Comparison of ENCODE assay signal across 20 cellular contexts in the genomic region with DNA sequence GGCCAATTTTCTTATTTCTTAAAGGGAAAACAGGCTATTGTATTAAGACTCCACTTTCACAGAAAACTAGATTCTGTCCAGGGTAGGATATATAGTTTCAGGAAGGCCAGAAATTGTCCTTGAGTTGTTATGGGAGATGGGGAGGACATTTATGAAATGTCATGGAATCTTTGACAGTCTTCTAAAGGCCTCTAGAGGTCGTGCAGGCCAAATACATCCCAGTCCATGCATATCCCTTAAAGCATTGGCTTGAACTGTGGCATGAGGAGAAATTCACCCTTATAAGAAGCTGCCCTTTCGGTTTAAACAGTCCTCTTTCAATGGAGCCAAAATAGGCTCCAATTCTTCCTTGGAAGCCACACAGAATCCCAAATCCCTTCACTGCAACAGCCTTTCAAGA.
DNase-seq lines count a peak whose midpoint lies in the region; ATAC-seq and TF ChIP-seq lines count a peak whose summit lies in the region.
"Had no signal": no experiment of that assay in that cellular context is flagged by ENCODE, and none has a peak within 500 bp of the region (broad histone marks: within the 10 kb centered on the region; RNA-seq: fewer than 3 reads in every experiment).

No MANE protein-coding gene starts in this region.

- H3K4me1 Mint-ChIP-seq in GM23338 = peaks cover 6% of the 10 kb centered on the region; the same call in 1 of the 3 replicates
- no peaks in the 10 kb centered on the region for H3K4me1 Mint-ChIP-seq in T-helper 2 cell treated with Interferon-gamma antibody and Interleukin-4, amounts not matched to agents 5 μg/mL and 100 μg/mL, for 36 hours (ENCODE audit: low read depth)
- H3K4me1 Mint-ChIP-seq: IgD-negative memory B cell had no signal

- no peak overlapping the region for H3K4me2 ChIP-seq in GM23338

- no peak for DNase-seq in BE2C
- no peak for DNase-seq in GM23338 (ENCODE audit: low spot score)
- DNase-seq in RPMI7951 (ENCODE audit: low read depth) = peak; percentile 1
- no peak for DNase-seq in caudate nucleus (lab: John Stamatoyannopoulos, UW)
- no peak for DNase-seq in SKM-1 treated with dmso at 0.1 percent for 144 hours (lab: John Stamatoyannopoulos, UW; ENCODE audit: unreplicated experiment)
- DNase-seq in left ventricle myocardium inferior = no peak
- no peak for DNase-seq in T-helper 2 cell treated with Interferon-gamma antibody and Interleukin-4, amounts not matched to agents 5 μg/mL and 100 μg/mL, for 36 hours (ENCODE audit: low spot score)
- no peak for DNase-seq in NOMO-1 treated with dmso at 0.1 percent for 144 hours (lab: John Stamatoyannopoulos, UW; ENCODE audit: unreplicated experiment)
- DNase-seq: ACHN; CD8-positive, alpha-beta T cell; DMS79 treated with DMSO at 0.1 percent for 48 hours; GDM1; MV-4-11; NCI-H2029 treated with DMSO at 0.1 percent for 48 hours; NCI-H510A; NCI-H774; Peyer's patch; SIG-M5; T-helper 9 cell had no signal

- H3K27me3 ChIP-seq in BE2C = no peaks in the 10 kb centered on the region
- H3K27me3 ChIP-seq in GM23338 (ENCODE audit: insufficient read depth) = no peaks in the 10 kb centered on the region
- H3K27me3 ChIP-seq in left ventricle myocardium inferior (ENCODE audit: low read depth) = no peaks in the 10 kb centered on the region
- H3K27me3 ChIP-seq: Peyer's patch had no signal

- no peaks in the 10 kb centered on the region; the same call in 1 of the 2 replicates for H3K9me2 ChIP-seq in GM23338 (ENCODE audit: insufficient read depth)

- no peaks in the 10 kb centered on the region for H3K4me1 ChIP-seq in BE2C
- H3K4me1 ChIP-seq in GM23338 (ENCODE audit: insufficient read depth) = no peaks in the 10 kb centered on the region
- peaks cover 20% of the 10 kb centered on the region for H3K4me1 ChIP-seq in left ventricle myocardium inferior
- H3K4me1 ChIP-seq: Peyer's patch had no signal

- H3K9me3 ChIP-seq in BE2C = no peaks in the 10 kb centered on the region
- no peaks in the 10 kb centered on the region for H3K9me3 ChIP-seq in left ventricle myocardium inferior (replicated peaks)
- H3K9me3 ChIP-seq: Peyer's patch had no signal

- H3K4me3 ChIP-seq in BE2C (ENCODE audit: low read depth, low read length) (no peak overlapping the region), GM23338 (no peak overlapping the region), left ventricle myocardium inferior (no peak overlapping the region)
- H3K4me3 ChIP-seq: Peyer's patch had no signal

- no peaks in the 10 kb centered on the region for H4K20me1 ChIP-seq in GM23338 (replicated peaks; ENCODE audit: insufficient read depth)

- H3K9me3 Mint-ChIP-seq in GM23338 = no peaks in the 10 kb centered on the region
- H3K9me3 Mint-ChIP-seq in T-helper 2 cell treated with Interferon-gamma antibody and Interleukin-4, amounts not matched to agents 5 μg/mL and 100 μg/mL, for 36 hours = no peaks in the 10 kb centered on the region
- H3K9me3 Mint-ChIP-seq: CD8-positive, alpha-beta T cell had no signal

- peaks cover 3% of the 10 kb centered on the region for H3K27me3 Mint-ChIP-seq in GM23338 (ENCODE audit: insufficient read depth, low read depth, poor library complexity)
- no peaks in the 10 kb centered on the region for H3K27me3 Mint-ChIP-seq in T-helper 2 cell treated with Interferon-gamma antibody and Interleukin-4, amounts not matched to agents 5 μg/mL and 100 μg/mL, for 36 hours (ENCODE audit: low read depth)
- H3K27me3 Mint-ChIP-seq: IgD-negative memory B cell had no signal

- no peak overlapping the region for H3K27ac ChIP-seq in GM23338 (ENCODE audit: low read depth)
- H3K27ac ChIP-seq in caudate nucleus (ENCODE audit: low read depth, low read length) = peak overlapping the region; percentile 70
- no peak overlapping the region for H3K27ac ChIP-seq in left ventricle myocardium inferior (replicated peaks)
- H3K27ac ChIP-seq: Peyer's patch had no signal

- no peaks in the 10 kb centered on the region for H3K79me2 ChIP-seq in GM23338 (replicated peaks; ENCODE audit: insufficient read depth)

- H3K4me3 Mint-ChIP-seq in GM23338 = no peak overlapping the region
- H3K4me3 Mint-ChIP-seq in T-helper 2 cell treated with Interferon-gamma antibody and Interleukin-4, amounts not matched to agents 5 μg/mL and 100 μg/mL, for 36 hours = no peak overlapping the region
- H3K4me3 Mint-ChIP-seq: CD8-positive, alpha-beta T cell; IgD-negative memory B cell had no signal

- H2AFZ ChIP-seq in GM23338 = no peak overlapping the region

- no peaks in the 10 kb centered on the region for H3K36me3 Mint-ChIP-seq in GM23338 (ENCODE audit: low read depth)
- no peaks in the 10 kb centered on the region for H3K36me3 Mint-ChIP-seq in T-helper 2 cell treated with Interferon-gamma antibody and Interleukin-4, amounts not matched to agents 5 μg/mL and 100 μg/mL, for 36 hours (ENCODE audit: low read depth)
- H3K36me3 Mint-ChIP-seq: CD8-positive, alpha-beta T cell; IgD-negative memory B cell had no signal

- no peak overlapping the region for H3K27ac Mint-ChIP-seq in GM23338
- H3K27ac Mint-ChIP-seq in T-helper 2 cell treated with Interferon-gamma antibody and Interleukin-4, amounts not matched to agents 5 μg/mL and 100 μg/mL, for 36 hours = no peak overlapping the region
- H3K27ac Mint-ChIP-seq: CD8-positive, alpha-beta T cell; IgD-negative memory B cell had no signal

- no peaks in the 10 kb centered on the region for H3F3A ChIP-seq in GM23338 (replicated peaks; ENCODE audit: low read depth)

- no peak for ATAC-seq in GM23338
- ATAC-seq: CD8-positive, alpha-beta T cell had no signal

- no peaks in the 10 kb centered on the region for H3K36me3 ChIP-seq in BE2C
- no peaks in the 10 kb centered on the region for H3K36me3 ChIP-seq in GM23338 (ENCODE audit: insufficient read depth)
- no peaks in the 10 kb centered on the region for H3K36me3 ChIP-seq in left ventricle myocardium inferior
- H3K36me3 ChIP-seq: Peyer's patch had no signal

- TF ChIP-seq CTCF in BE2C (IDR thresholded peaks at IDR 0.05; ENCODE audit: low read depth, low read length) = peak; percentile 20; the same call in 1 of the 2 replicates
- peak; percentile 15 to 39; a peak in 2 of 4 replicates for TF ChIP-seq CTCF in GM23338 (conservative IDR thresholded peaks at IDR 0.05; ENCODE audit: low read depth in 2 of 2)
- TF ChIP-seq CTCF in left ventricle myocardium inferior (IDR thresholded peaks at IDR 0.05; ENCODE audit: borderline replicate concordance) = no peak

- intact Hi-C loops in left ventricle myocardium inferior (cut with micrococcal nuclease) = no loop called here

TF ChIP-seq in GM23338, 12 proteins besides CTCF, POLR2A, EP300 and RAD21:
- TF ChIP-seq POLR2AphosphoS5 (IDR thresholded peaks at IDR 0.05; ENCODE audit: low read depth) (no peak), CREB1 (CRISPR knock-in tag; IDR thresholded peaks at IDR 0.05; ENCODE audit: low read depth) (no peak), ZNF114 (CRISPR knock-in tag; IDR thresholded peaks at IDR 0.05) (no peak), EZH2phosphoT487 (IDR thresholded peaks at IDR 0.05; ENCODE audit: unreplicated experiment) (no peak), JUNB (IDR thresholded peaks at IDR 0.05; ENCODE audit: unreplicated experiment) (no peak)
- TF ChIP-seq, protein P1, sequence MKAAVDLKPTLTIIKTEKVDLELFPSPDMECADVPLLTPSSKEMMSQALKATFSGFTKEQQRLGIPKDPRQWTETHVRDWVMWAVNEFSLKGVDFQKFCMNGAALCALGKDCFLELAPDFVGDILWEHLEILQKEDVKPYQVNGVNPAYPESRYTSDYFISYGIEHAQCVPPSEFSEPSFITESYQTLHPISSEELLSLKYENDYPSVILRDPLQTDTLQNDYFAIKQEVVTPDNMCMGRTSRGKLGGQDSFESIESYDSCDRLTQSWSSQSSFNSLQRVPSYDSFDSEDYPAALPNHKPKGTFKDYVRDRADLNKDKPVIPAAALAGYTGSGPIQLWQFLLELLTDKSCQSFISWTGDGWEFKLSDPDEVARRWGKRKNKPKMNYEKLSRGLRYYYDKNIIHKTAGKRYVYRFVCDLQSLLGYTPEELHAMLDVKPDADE (IDR thresholded peaks at IDR 0.05) = no peak
